ENCODE assay signal across 14 cellular contexts in genomic region chr17:17077861-17078732, GRCh38. TPM values are rescaled to one million over a fixed set of nuclear protein-coding genes. Genes with fewer than 3 reads are reported as not detected.
DNase-seq lines count a peak whose midpoint lies in the region; ATAC-seq and TF ChIP-seq lines count a peak whose summit lies in the region.
"Had no signal": no experiment of that assay in that cellular context is flagged by ENCODE, and none has a peak within 500 bp of the region (broad histone marks: within the 10 kb centered on the region; RNA-seq: fewer than 3 reads in every experiment).

No MANE protein-coding gene starts in this region.

- H2AFZ ChIP-seq in smooth muscle cell (ENCODE audit: low read depth) = no peak overlapping the region

- TF ChIP-seq CTCF in brain (conservative IDR thresholded peaks at IDR 0.05) = no peak
- TF ChIP-seq CTCF in right lobe of liver (IDR thresholded peaks at IDR 0.05) = no peak
- TF ChIP-seq CTCF in smooth muscle cell (IDR thresholded peaks at IDR 0.05; ENCODE audit: borderline replicate concordance, insufficient read depth, poor library complexity, severe bottlenecking) = no peak
- TF ChIP-seq CTCF in GM13977 (IDR thresholded peaks at IDR 0.05; ENCODE audit: extremely low read depth, insufficient read depth, missing control alignments) = no peak

- H3K9me3 ChIP-seq in right lobe of liver = no peaks in the 10 kb centered on the region
- no peaks in the 10 kb centered on the region for H3K9me3 ChIP-seq in smooth muscle cell (replicated peaks; ENCODE audit: low read depth)
- H3K9me3 ChIP-seq: heart left ventricle had no signal

- no peak overlapping the region for H3K4me3 ChIP-seq in right lobe of liver
- no peak overlapping the region for H3K4me3 ChIP-seq in smooth muscle cell
- H3K4me3 ChIP-seq: heart left ventricle had no signal

- peak; percentile 22 for DNase-seq in HuH-7.5 (ENCODE audit: low spot score)
- DNase-seq in right lobe of liver = peak; percentile 87 to 95 (median 93)
- no peak for DNase-seq in smooth muscle cell (lab: John Stamatoyannopoulos, UW; ENCODE audit: unreplicated experiment)
- DNase-seq in NOMO-1 (lab: John Stamatoyannopoulos, UW; ENCODE audit: unreplicated experiment in 2 of 2) = no peak
- no peak for DNase-seq in GM13977 (ENCODE audit: low spot score)
- no peak for DNase-seq in anterior cingulate cortex (lab: John Stamatoyannopoulos, UW)
- DNase-seq: activated CD4-positive, alpha-beta T cell treated with anti-CD3 and anti-CD28 coated beads for 1 hour; activated T-cell treated with anti-CD3 and anti-CD28 coated beads, Interleukin-2, amount 50 U/mL, for 4 hours; Kasumi-1; stimulated activated naive CD4-positive, alpha-beta T cell treated with Interleukin-2 at 50 U/mL for 16 hours; T-helper 1 cell had no signal

- H3K4me1 ChIP-seq in right lobe of liver (peaks cover 0 to 50% (median 22%) of the 10 kb centered on the region in 4 donors), smooth muscle cell (ENCODE audit: low read depth) (peaks cover 5% of the 10 kb centered on the region)

- no peaks in the 10 kb centered on the region for H3F3A ChIP-seq in smooth muscle cell (ENCODE audit: low read depth)

- H3K4me1 Mint-ChIP-seq in brain = peaks cover 68% of the 10 kb centered on the region

- H3K9ac ChIP-seq in smooth muscle cell (ENCODE audit: low read depth) = no peak overlapping the region

- peaks cover under 1% of the 10 kb centered on the region for H3K27me3 Mint-ChIP-seq in brain

- no peaks in the 10 kb centered on the region for H3K36me3 ChIP-seq in right lobe of liver
- no peaks in the 10 kb centered on the region for H3K36me3 ChIP-seq in smooth muscle cell (ENCODE audit: low read depth)

- intact Hi-C loops in right lobe of liver (cut with DNase I) = no loop called here

- 70% methylated on average over 9 of the region's 15 CpGs for WGBS in right lobe of liver (ENCODE audit: insufficient coverage, low coverage, low lambda C conversion rate, missing lambda C conversion rate)
- WGBS in smooth muscle cell (ENCODE audit: low lambda C conversion rate) = 90% methylated on average over 15 of the region's 15 CpGs

- no peak overlapping the region for H3K4me3 Mint-ChIP-seq in brain
- H3K4me3 Mint-ChIP-seq: activated T-cell treated with anti-CD3 and anti-CD28 coated beads, Interleukin-2, amount 50 U/mL, for 4 hours; CD14-positive monocyte had no signal

- H3K79me2 ChIP-seq in smooth muscle cell (ENCODE audit: low read depth) = peaks cover 84% of the 10 kb centered on the region

- H4K20me1 ChIP-seq in smooth muscle cell (ENCODE audit: low read depth) = peaks cover 100% of the 10 kb centered on the region

- H3K36me3 Mint-ChIP-seq in brain = peaks cover 39% of the 10 kb centered on the region

- peak overlapping the region in 4 of 5 experiments; percentile 36 to 82 (median 64) for H3K27ac Mint-ChIP-seq in brain

- no peaks in the 10 kb centered on the region for H3K9me3 Mint-ChIP-seq in brain
- H3K9me3 Mint-ChIP-seq: activated T-cell treated with anti-CD3 and anti-CD28 coated beads, Interleukin-2, amount 50 U/mL, for 4 hours; CD14-positive monocyte had no signal

- H3K27ac ChIP-seq in right lobe of liver (peak overlapping the region; percentile 59 to 94 (median 82)), smooth muscle cell (ENCODE audit: low read depth) (peak overlapping the region; percentile 59)

- in situ Hi-C loops in GM13977 (cut with MboI; ENCODE audit: low pct_unique_long_range_greater_than_20kb, low sequenced_read_pairs, unreplicated experiment) = no loop called here

- no peak for TF ChIP-seq POLR2A in right lobe of liver (IDR thresholded peaks at IDR 0.05)

- no peaks in the 10 kb centered on the region for H3K27me3 ChIP-seq in right lobe of liver
- no peaks in the 10 kb centered on the region for H3K27me3 ChIP-seq in smooth muscle cell (ENCODE audit: low read depth)
- H3K27me3 ChIP-seq: heart left ventricle had no signal

- ATAC-seq in right lobe of liver = peak; percentile 83 to 94 (median 89)
- ATAC-seq: activated T-cell treated with anti-CD3 and anti-CD28 coated beads, Interleukin-2, amount 50 U/mL, for 4 hours; heart left ventricle had no signal

- H3K4me2 ChIP-seq in smooth muscle cell = no peak overlapping the region

RNA-seq across cellular contexts. Expression of gene MPRIP, which starts 35.8 kb away (rescaled TPM):
- 123 TPM for polyA plus RNA-seq in brain (ENCODE audit: insufficient read depth, low read depth, low replicate concordance)
- total RNA-seq in right lobe of liver = 10 to 100 TPM; 39.0 to 97.6 (median 76.7) TPM
- 58.8 and 62.5 TPM in 2 replicates for total RNA-seq in smooth muscle cell
- polyA plus RNA-seq in smooth muscle cell = 67.2 and 69.3 TPM in 2 replicates

Comparison
In these comparisons a context has a peak if more than half of its experiments do, and no peak if none do; other contexts are left out.
1. DNase-seq: peak in HuH-7.5 (single experiment) and right lobe of liver (3 of 3); none in smooth muscle cell (single experiment), NOMO-1 (0 of 2), GM13977 (single experiment) and anterior cingulate cortex (0 of 58).